ENCODE assay signal across 8 cellular contexts in genomic region chr11:95229199-95230053, GRCh38. TPM values are rescaled to one million over a fixed set of nuclear protein-coding genes. Genes with fewer than 3 reads are reported as not detected.
DNase-seq lines count a peak whose midpoint lies in the region; ATAC-seq and TF ChIP-seq lines count a peak whose summit lies in the region.

No MANE protein-coding gene starts in this region.

- no peaks in the 10 kb centered on the region for H3K36me3 ChIP-seq in ascending aorta

- peak; percentile 91 for DNase-seq in DMS79 treated with DMSO at 0.1 percent for 48 hours (lab: John Stamatoyannopoulos, UW)
- DNase-seq in NCI-H1105 treated with DMSO at 0.1 percent for 48 hours (lab: John Stamatoyannopoulos, UW), result peak; percentile 80
- no peak for DNase-seq in ascending aorta (ENCODE audit: low spot score in 2 of 2)
- peak; percentile 51 for DNase-seq in kidney glomerular epithelial cell (lab: John Stamatoyannopoulos, UW)
- peak; percentile 21 for DNase-seq in stromal cell of bone marrow (ENCODE audit: low read depth)
- no peak for DNase-seq in NK-92 treated with Interleukin-12 subunit alpha and Interleukin-12 subunit beta, amount 100 ng/mL, for 24 hours (lab: John Stamatoyannopoulos, UW)
- DNase-seq in activated gamma-delta T cell (lab: John Stamatoyannopoulos, UW), result no peak

- peaks cover 0 to 14% of the 10 kb centered on the region in 2 donors for H3K4me1 ChIP-seq in ascending aorta

- intact Hi-C loops in ascending aorta (cut with DNase I), result loop anchor here (2.0 to 5.0 kb wide), 9 partner anchors 79 to 538 kb away; partner anchors contain the start of genes CWC15, ENDOD1, KDM4D and SRSF8

- H3K27me3 ChIP-seq in ascending aorta, result no peaks in the 10 kb centered on the region

- no peak overlapping the region for H3K27ac ChIP-seq in ascending aorta

- H3K4me3 ChIP-seq in ascending aorta, result peak overlapping the region; percentile 70 to 94

- TF ChIP-seq CTCF in ascending aorta (IDR thresholded peaks at IDR 0.05), result no peak

- no peak for ATAC-seq in HG02588 (IDR thresholded peaks at IDR 0.05; ENCODE audit: unreplicated experiment)

- H3K9me3 ChIP-seq in ascending aorta, result no peaks in the 10 kb centered on the region

RNA-seq across cellular contexts. Expression of gene SESN3, which starts 1.6 kb away (rescaled TPM):
- 15.1 TPM for total RNA-seq in ascending aorta

Comparison
In these comparisons a context has a peak if more than half of its experiments do, and no peak if none do; other contexts are left out.
1. DNase-seq: peak in DMS79 treated with DMSO at 0.1 percent for 48 hours (single experiment), NCI-H1105 treated with DMSO at 0.1 percent for 48 hours (single experiment), kidney glomerular epithelial cell (single experiment) and stromal cell of bone marrow (single experiment); none in ascending aorta (0 of 2), NK-92 treated with Interleukin-12 subunit alpha and Interleukin-12 subunit beta, amount 100 ng/mL, for 24 hours (single experiment) and activated gamma-delta T cell (single experiment).